In the genomic region with DNA sequence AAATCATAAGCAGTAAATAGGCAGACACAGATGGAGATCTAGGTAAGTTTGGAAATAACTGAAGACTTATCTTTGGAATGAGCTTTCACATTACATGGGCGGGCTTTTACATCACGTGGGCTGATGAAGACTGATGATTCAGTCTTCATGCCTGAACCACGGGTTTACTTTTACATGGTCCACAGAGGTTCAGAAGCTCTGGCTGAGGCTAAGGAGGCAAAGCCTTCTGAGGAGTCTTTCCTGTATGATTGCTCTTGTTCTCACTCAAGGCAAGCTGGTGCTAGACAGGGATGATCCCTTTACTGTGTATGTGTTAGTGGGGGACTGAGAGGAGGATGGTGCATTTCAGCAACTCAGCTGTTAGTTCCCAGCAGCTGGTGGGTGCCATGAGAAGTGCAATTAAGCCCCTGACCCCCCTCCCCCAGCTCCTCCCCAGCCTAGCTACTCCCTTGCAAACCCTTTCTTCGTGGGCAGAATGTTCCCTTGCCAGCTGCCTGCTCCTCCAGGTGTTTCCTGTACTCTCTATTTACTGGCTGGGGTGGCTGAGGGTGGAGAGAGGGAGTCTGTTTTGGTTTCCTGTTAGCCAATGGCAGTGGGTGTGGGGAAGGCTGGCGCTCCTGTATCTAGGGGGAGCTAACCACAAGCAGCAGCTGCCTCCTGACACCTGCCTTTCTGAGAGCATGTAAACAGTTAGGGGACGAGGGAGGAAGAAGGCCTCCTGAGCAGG, we compare ENCODE assay signal across 7 cellular contexts. TPM values are rescaled to one million over a fixed set of nuclear protein-coding genes. Genes with fewer than 3 reads are reported as not detected.
A peak's percentile ranks its signal among the peaks of the same experiment; 100 is the strongest.
DNase-seq lines count a peak whose midpoint lies in the region; ATAC-seq, FAIRE-seq and TF ChIP-seq lines count a peak whose summit lies in the region.

No MANE protein-coding gene starts in this region.

- no peak overlapping the region for H3K4me3 Mint-ChIP-seq in HFFc6
- peak overlapping the region; percentile 61 to 87 (median 83) for H3K4me3 Mint-ChIP-seq in naive thymus-derived CD8-positive, alpha-beta T cell

- peaks cover 19% of the 10 kb centered on the region for H3K4me1 Mint-ChIP-seq in HFFc6 (ENCODE audit: low read depth)
- H3K4me1 Mint-ChIP-seq in naive thymus-derived CD8-positive, alpha-beta T cell: peaks cover 58 to 96% (median 94%) of the 10 kb centered on the region in 4 donors

- no peaks in the 10 kb centered on the region for H3K9me3 Mint-ChIP-seq in HFFc6
- no peaks in the 10 kb centered on the region for H3K9me3 Mint-ChIP-seq in naive thymus-derived CD8-positive, alpha-beta T cell

- no peak for TF ChIP-seq CTCF in HFFc6 (IDR thresholded peaks at IDR 0.05)

- H3K27ac Mint-ChIP-seq in HFFc6: no peak overlapping the region
- peak overlapping the region; percentile 96 to 100 (median 98) for H3K27ac Mint-ChIP-seq in naive thymus-derived CD8-positive, alpha-beta T cell

- POLR2A ChIA-PET in naive thymus-derived CD8-positive, alpha-beta T cell (lab: Charles Lee): interaction anchor here (0.6 to 14.4 kb wide), 11 partner anchors 9 to 306 kb away, joined by 3 to 1045 read pairs (median 5); a partner anchor contains a TSS

- H3K27me3 Mint-ChIP-seq in HFFc6 (ENCODE audit: insufficient read depth): peaks cover 46% of the 10 kb centered on the region
- H3K27me3 Mint-ChIP-seq in naive thymus-derived CD8-positive, alpha-beta T cell: no peaks in the 10 kb centered on the region

- H3K36me3 Mint-ChIP-seq in HFFc6 (ENCODE audit: low read depth): no peaks in the 10 kb centered on the region
- no peaks in the 10 kb centered on the region for H3K36me3 Mint-ChIP-seq in naive thymus-derived CD8-positive, alpha-beta T cell

- ATAC-seq in naive thymus-derived CD8-positive, alpha-beta T cell: peak; percentile 66 to 69

- peak; percentile 94 for FAIRE-seq in GM18507 (lab: Jason Lieb, UNC)

- DNase-seq in GM18507 (ENCODE audit: extremely low spot score, insufficient read length, low read depth) (peak; percentile 37), HFFc6 (peak; percentile 35), NAMALWA (ENCODE audit: low spot score) (peak; percentile 99), T follicular helper cell (ENCODE audit: low read depth) (peak; percentile 74), dermis microvascular lymphatic vessel endothelial cell (ENCODE audit: low read depth in 2 of 2) (peak; percentile 48 to 88), amniotic stem cell (lab: John Stamatoyannopoulos, UW) (no peak)
- peak; percentile 42 to 90 (median 77) for DNase-seq in naive thymus-derived CD8-positive, alpha-beta T cell

RNA-seq across cellular contexts. Expression of a gene that starts 15.4 kb away (rescaled TPM):
- 10 to 100 TPM; 12.7 to 18.5 (median 13.7) TPM for total RNA-seq in HFFc6 (2021; fragmentation: NEBNext Ultra II Directional; extraction: Animal tissue kit (Norgen Biotek cat#: 25700))
- 22.5 and 23.5 TPM in 2 replicates for total RNA-seq in dermis microvascular lymphatic vessel endothelial cell
- total RNA-seq in naive thymus-derived CD8-positive, alpha-beta T cell: 100 to 1,000 TPM; 186 to 191 TPM
- 100 to 1,000 TPM in 2 of 3 donors, 10 to 100 TPM in 1; 91.8 to 179 (median 122) TPM for polyA plus RNA-seq in naive thymus-derived CD8-positive, alpha-beta T cell

RNA-seq across cellular contexts. Expression of a gene that starts 30.2 kb away (rescaled TPM):
- total RNA-seq in HFFc6 (2021; fragmentation: NEBNext Ultra II Directional; extraction: Animal tissue kit (Norgen Biotek cat#: 25700)): under 1 TPM; 0.19 to 0.66 (median 0.34) TPM
- total RNA-seq in dermis microvascular lymphatic vessel endothelial cell: 3.6 and 63.0 TPM in 2 replicates
- not detected for total RNA-seq in naive thymus-derived CD8-positive, alpha-beta T cell
- not detected for polyA plus RNA-seq in naive thymus-derived CD8-positive, alpha-beta T cell
